1 cellular context compared by ENCODE assay signal in the genomic region with DNA sequence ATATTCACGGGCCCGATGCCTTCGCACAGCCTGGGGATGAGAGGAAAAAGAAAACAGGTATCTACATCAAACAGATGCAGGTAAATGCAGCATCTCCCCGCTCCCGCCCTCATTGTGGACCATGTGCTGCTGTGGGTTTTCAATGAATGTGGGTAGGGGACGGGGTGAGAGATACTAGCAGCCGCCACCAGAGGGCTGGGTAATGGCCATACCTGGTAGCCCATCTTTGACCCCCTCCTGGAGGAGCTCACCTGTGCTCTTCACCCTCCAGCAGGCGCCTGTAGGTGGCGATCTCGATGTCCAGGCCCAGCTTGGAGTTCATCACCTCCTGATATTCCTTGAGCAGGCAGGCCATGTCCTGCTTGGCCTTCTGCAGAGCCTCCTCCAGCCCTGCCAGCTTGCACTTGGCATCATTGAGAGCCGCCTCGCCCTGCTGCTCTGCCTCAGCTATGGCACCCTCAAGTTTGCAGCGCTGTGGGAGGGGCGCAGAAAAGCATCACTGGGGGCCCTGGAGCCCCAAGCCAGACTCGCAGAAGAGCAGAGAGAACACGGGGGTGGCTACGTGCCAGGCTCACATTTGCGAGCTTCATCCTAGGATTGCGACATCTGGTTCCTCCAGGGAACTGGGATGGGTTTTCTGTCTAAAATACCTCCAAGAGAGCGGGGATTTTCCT.
TF ChIP-seq lines count a peak whose summit lies in the region.

No MANE protein-coding gene starts in this region.

TF ChIP-seq in K562, 482 proteins besides CTCF, POLR2A, EP300 and RAD21:
- TF ChIP-seq TBP (optimal IDR thresholded peaks at IDR 0.05; ENCODE audit: low read depth, low read length) = no peak
- TF ChIP-seq CEBPG (CRISPR knock-in tag; IDR thresholded peaks at IDR 0.05) = no peak
- TF ChIP-seq CEBPG (tag; conservative IDR thresholded peaks at IDR 0.05 in 1 of 2, IDR thresholded peaks at IDR 0.05 in 1 of 2) = 0 out of 4 replicates have a peak, but pooled peaks of 1 of the 2 experiments have one; percentile 28
- no peak for TF ChIP-seq SRSF7 (optimal IDR thresholded peaks at IDR 0.05; ENCODE audit: low read depth, low read length)
- TF ChIP-seq MEF2A (IDR thresholded peaks at IDR 0.05; ENCODE audit: control insufficient read depth, low read depth, low read length) = no peak
- peak; percentile 39; the same call in 1 of the 2 replicates for TF ChIP-seq ZEB2 (IDR thresholded peaks at IDR 0.05)
- TF ChIP-seq ZNF121 (CRISPR knock-in tag; conservative IDR thresholded peaks at IDR 0.05) = no peak
- TF ChIP-seq SUPT5H (IDR thresholded peaks at IDR 0.05) = no peak
- TF ChIP-seq, protein P1, sequence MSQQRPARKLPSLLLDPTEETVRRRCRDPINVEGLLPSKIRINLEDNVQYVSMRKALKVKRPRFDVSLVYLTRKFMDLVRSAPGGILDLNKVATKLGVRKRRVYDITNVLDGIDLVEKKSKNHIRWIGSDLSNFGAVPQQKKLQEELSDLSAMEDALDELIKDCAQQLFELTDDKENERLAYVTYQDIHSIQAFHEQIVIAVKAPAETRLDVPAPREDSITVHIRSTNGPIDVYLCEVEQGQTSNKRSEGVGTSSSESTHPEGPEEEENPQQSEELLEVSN (IDR thresholded peaks at IDR 0.05; ENCODE audit: borderline replicate concordance in 1 of 2, extremely low read depth in 1 of 2, insufficient read depth in 1 of 2, insufficient read length in 1 of 2, low read depth in 1 of 2, low read length in 1 of 2, poor library complexity in 1 of 2, severe bottlenecking in 1 of 2) = no peak
- TF ChIP-seq PHB2 (IDR thresholded peaks at IDR 0.05; ENCODE audit: low read depth) = no peak
- no peak for TF ChIP-seq TARDBP (IDR thresholded peaks at IDR 0.05)
- no peak for TF ChIP-seq CSDE1 (IDR thresholded peaks at IDR 0.05)
